Comparison of ENCODE assay signal across 8 cellular contexts in genomic region chr1:11719313-11720032, GRCh38. TPM values are rescaled to one million over a fixed set of nuclear protein-coding genes. Genes with fewer than 3 reads are reported as not detected.
DNase-seq lines count a peak whose midpoint lies in the region; ATAC-seq and TF ChIP-seq lines count a peak whose summit lies in the region.

No MANE protein-coding gene starts in this region.

- 5 to 14% methylated on average over 21 to 43 of the region's 44 CpGs for WGBS in upper lobe of left lung, 2 donors

- H3F3A ChIP-seq in SU-DHL-6 (ENCODE audit: insufficient read depth), result no peaks in the 10 kb centered on the region

- TF ChIP-seq CTCF in 22Rv1 (IDR thresholded peaks at IDR 0.05) (peak; percentile 96), GM13976 (IDR thresholded peaks at IDR 0.05; ENCODE audit: borderline replicate concordance, control extremely low read depth, extremely low read depth, insufficient read depth, missing control alignments) (peak; percentile 97), SU-DHL-6 (IDR thresholded peaks at IDR 0.05; ENCODE audit: insufficient read depth, low read length, poor library complexity, severe bottlenecking) (peak; percentile 97), progenitor cell of endocrine pancreas (IDR thresholded peaks at IDR 0.05; ENCODE audit: unreplicated experiment) (peak; percentile 96), upper lobe of left lung (IDR thresholded peaks at IDR 0.05) (peak; percentile 89 to 97 (median 92))

- no peaks in the 10 kb centered on the region for H3K27me3 Mint-ChIP-seq in activated naive CD8-positive, alpha-beta T cell treated with anti-CD3 and anti-CD28 coated beads for 36 hours
- peaks cover 18% of the 10 kb centered on the region for H3K27me3 Mint-ChIP-seq in progenitor cell of endocrine pancreas

- TF ChIP-seq EP300 in upper lobe of left lung (IDR thresholded peaks at IDR 0.05), result no peak

- DNase-seq in GM13976 (ENCODE audit: low spot score) (peak; percentile 84), LoVo (ENCODE audit: low spot score) (peak; percentile 50), cardiac septum (ENCODE audit: low spot score) (peak; percentile 93), progenitor cell of endocrine pancreas (ENCODE audit: low spot score, unreplicated experiment) (peak; percentile 58), upper lobe of left lung (peak; percentile 86 to 88)
- peak; percentile 75 for DNase-seq in activated naive CD8-positive, alpha-beta T cell treated with anti-CD3 and anti-CD28 coated beads for 36 hours

- H3K4me1 ChIP-seq in upper lobe of left lung, result peaks cover 8 to 25% (median 10%) of the 10 kb centered on the region in 4 donors

- no peaks in the 10 kb centered on the region for H3K9me3 ChIP-seq in SU-DHL-6 (ENCODE audit: insufficient read depth, low read length)
- no peaks in the 10 kb centered on the region for H3K9me3 ChIP-seq in upper lobe of left lung

- peak overlapping the region; percentile 43 for H3K27ac ChIP-seq in 22Rv1
- H3K27ac ChIP-seq in SU-DHL-6 (ENCODE audit: low read depth, low read length), result no peak overlapping the region
- H3K27ac ChIP-seq in upper lobe of left lung, result peak overlapping the region; percentile 67 to 83 (median 79)

- H3K4me3 Mint-ChIP-seq in activated naive CD8-positive, alpha-beta T cell treated with anti-CD3 and anti-CD28 coated beads for 36 hours, result peak overlapping the region; percentile 72
- H3K4me3 Mint-ChIP-seq in progenitor cell of endocrine pancreas (ENCODE audit: low read depth), result peak overlapping the region; percentile 55

- TF ChIP-seq POLR2A in upper lobe of left lung (IDR thresholded peaks at IDR 0.05), result peak in 1 of 4 donors; percentile 50

- no peaks in the 10 kb centered on the region for H4K20me1 ChIP-seq in SU-DHL-6 (ENCODE audit: low read depth, low read length)

- no peaks in the 10 kb centered on the region for H3K9me3 Mint-ChIP-seq in activated naive CD8-positive, alpha-beta T cell treated with anti-CD3 and anti-CD28 coated beads for 36 hours
- no peaks in the 10 kb centered on the region for H3K9me3 Mint-ChIP-seq in progenitor cell of endocrine pancreas (ENCODE audit: low read depth)

- H3K4me3 ChIP-seq in SU-DHL-6 (ENCODE audit: insufficient read depth, low read length, poor library complexity, severe bottlenecking), result peak overlapping the region; percentile 9
- H3K4me3 ChIP-seq in upper lobe of left lung, result peak overlapping the region; percentile 11 to 55 (median 40)

- H3K36me3 Mint-ChIP-seq in activated naive CD8-positive, alpha-beta T cell treated with anti-CD3 and anti-CD28 coated beads for 36 hours, result no peaks in the 10 kb centered on the region
- no peaks in the 10 kb centered on the region for H3K36me3 Mint-ChIP-seq in progenitor cell of endocrine pancreas (ENCODE audit: insufficient read depth)

- intact Hi-C loops in cardiac septum (cut with DNase I), result loop anchor here (1.0 to 10.0 kb wide), 3 partner anchors 37 to 665 kb away; partner anchors contain the start of gene MAD2L2

- in situ Hi-C loops in GM13976 (cut with MboI; ENCODE audit: low sequenced_read_pairs, unreplicated experiment), result loop anchor here (10.0 kb wide), 1 partner anchor 65 kb away; the partner anchor contains the start of genes FBXO2 and FBXO44

- peak overlapping the region; percentile 85 for H3K27ac Mint-ChIP-seq in activated naive CD8-positive, alpha-beta T cell treated with anti-CD3 and anti-CD28 coated beads for 36 hours
- no peak overlapping the region for H3K27ac Mint-ChIP-seq in progenitor cell of endocrine pancreas

- H3K4me2 ChIP-seq in SU-DHL-6 (ENCODE audit: low read depth, low read length, poor library complexity, severe bottlenecking), result peak overlapping the region; percentile 46

- ATAC-seq in upper lobe of left lung (ENCODE audit: low FRiP score in 2 of 2), result peak; percentile 90 to 94

- no peaks in the 10 kb centered on the region for H3K9me2 ChIP-seq in SU-DHL-6 (replicated peaks; ENCODE audit: insufficient read depth, low read length)

- H3K27me3 ChIP-seq in SU-DHL-6 (ENCODE audit: low read length), result no peaks in the 10 kb centered on the region
- no peaks in the 10 kb centered on the region for H3K27me3 ChIP-seq in upper lobe of left lung

- H3K9ac ChIP-seq in SU-DHL-6 (ENCODE audit: low read length), result peak overlapping the region; percentile 37

- no peaks in the 10 kb centered on the region for H3K79me2 ChIP-seq in SU-DHL-6 (ENCODE audit: insufficient read depth, low read length)

- H3K4me1 Mint-ChIP-seq in activated naive CD8-positive, alpha-beta T cell treated with anti-CD3 and anti-CD28 coated beads for 36 hours, result peaks cover 11% of the 10 kb centered on the region
- no peaks in the 10 kb centered on the region for H3K4me1 Mint-ChIP-seq in progenitor cell of endocrine pancreas (ENCODE audit: low read depth)

- H2AFZ ChIP-seq in SU-DHL-6 (ENCODE audit: low read depth, low read length, severe bottlenecking), result peak overlapping the region; percentile 69

- H3K36me3 ChIP-seq in SU-DHL-6 (ENCODE audit: low read length) (no peaks in the 10 kb centered on the region), upper lobe of left lung (no peaks in the 10 kb centered on the region)

RNA-seq across cellular contexts. Expression of gene AGTRAP, which starts 16.5 kb away (rescaled TPM):
- 10 to 100 TPM; 10.2 to 11.0 TPM for total RNA-seq in activated naive CD8-positive, alpha-beta T cell treated with anti-CD3 and anti-CD28 coated beads for 36 hours
- total RNA-seq in cardiac septum (17.4 TPM), progenitor cell of endocrine pancreas (34.2 and 35.4 TPM in 2 replicates), upper lobe of left lung (10 to 100 TPM; 52.2 to 80.1 (median 68.7) TPM)

RNA-seq across cellular contexts. Expression of gene DRAXIN, which starts 28.0 kb away (rescaled TPM):
- under 1 TPM; 0.08 to 0.16 TPM for total RNA-seq in activated naive CD8-positive, alpha-beta T cell treated with anti-CD3 and anti-CD28 coated beads for 36 hours
- total RNA-seq in cardiac septum (0.05 TPM), progenitor cell of endocrine pancreas (2.8 and 3.2 TPM in 2 replicates), upper lobe of left lung (under 1 TPM in 2 of 6 donors, not detected in 4; 0.11 to 0.17 TPM)

RNA-seq across cellular contexts. Expression of gene MAD2L2, which starts 38.5 kb away (rescaled TPM):
- 10 to 100 TPM; 71.9 to 72.1 TPM for total RNA-seq in activated naive CD8-positive, alpha-beta T cell treated with anti-CD3 and anti-CD28 coated beads for 36 hours
- total RNA-seq in cardiac septum, result 25.0 TPM
- 105 and 113 TPM in 2 replicates for total RNA-seq in progenitor cell of endocrine pancreas
- total RNA-seq in upper lobe of left lung, result 10 to 100 TPM; 20.3 to 38.8 (median 28.0) TPM

RNA-seq across cellular contexts. Expression of gene C1orf167, which starts 42.5 kb away (rescaled TPM):
- total RNA-seq in activated naive CD8-positive, alpha-beta T cell treated with anti-CD3 and anti-CD28 coated beads for 36 hours, result not detected
- total RNA-seq in cardiac septum (2.3 TPM), progenitor cell of endocrine pancreas (0.67 TPM in 1 of 2 replicates, not detected in the other), upper lobe of left lung (10 to 100 TPM in 2 of 6 donors, 1 to 10 TPM in 4; 1.0 to 14.3 (median 8.8) TPM)

RNA-seq across cellular contexts. Expression of gene FBXO6, which starts 55.5 kb away (rescaled TPM):
- total RNA-seq in activated naive CD8-positive, alpha-beta T cell treated with anti-CD3 and anti-CD28 coated beads for 36 hours, result 10 to 100 TPM; 15.5 to 16.8 TPM
- total RNA-seq in cardiac septum (7.1 TPM), progenitor cell of endocrine pancreas (2.4 and 3.8 TPM in 2 replicates), upper lobe of left lung (10 to 100 TPM; 10.5 to 25.4 (median 16.4) TPM)
